In genomic region chr7:128836729-128837348, GRCh38 we compare ENCODE assay signal across 17 cellular contexts. TPM values are rescaled to one million over a fixed set of nuclear protein-coding genes. Genes with fewer than 3 reads are reported as not detected.
DNase-seq lines count a peak whose midpoint lies in the region; FAIRE-seq and TF ChIP-seq lines count a peak whose summit lies in the region.
"Had no signal": no experiment of that assay in that cellular context is flagged by ENCODE, and none has a peak within 500 bp of the region (broad histone marks: within the 10 kb centered on the region; RNA-seq: fewer than 3 reads in every experiment).

No MANE protein-coding gene starts in this region.

- peak overlapping the region; percentile 68 to 95 for H3K27ac ChIP-seq in tibial artery
- H3K27ac ChIP-seq: C4-2B, PC-9, VCaP had no signal

- peaks cover 7% of the 10 kb centered on the region for H3K4me1 Mint-ChIP-seq in neural crest cell

- peaks cover 22 to 51% (median 49%) of the 10 kb centered on the region in 3 donors for H3K36me3 ChIP-seq in tibial artery

- H3K9me3 ChIP-seq in tibial artery = no peaks in the 10 kb centered on the region

- H3K27ac Mint-ChIP-seq in neural crest cell (ENCODE audit: unreplicated experiment) = peak overlapping the region; percentile 73

- peaks cover 6% of the 10 kb centered on the region for H3K27me3 Mint-ChIP-seq in neural crest cell (ENCODE audit: low read depth)

- TF ChIP-seq CTCF in neural crest cell (conservative IDR thresholded peaks at IDR 0.05) (no peak), tibial artery (IDR thresholded peaks at IDR 0.05) (no peak)

- no peak overlapping the region for H3K4me3 Mint-ChIP-seq in neural crest cell

- H3K27me3 ChIP-seq in tibial artery = no peaks in the 10 kb centered on the region

- FAIRE-seq in frontal cortex (lab: Jason Lieb, UNC) = no peak
- FAIRE-seq: H54, HTR-8/SVneo had no signal

- intact Hi-C loops in tibial artery (cut with DNase I; ENCODE audit: low total_unique reads) = no loop called here

- no peak overlapping the region for H3K4me3 ChIP-seq in tibial artery
- H3K4me3 ChIP-seq: PC-9 had no signal

- DNase-seq in amygdala (lab: John Stamatoyannopoulos, UW) (peak in 46 of 56 donors; percentile 10 to 83 (median 46)), frontal cortex (ENCODE audit: low spot score in 2 of 2) (peak; percentile 54 to 62), neural crest cell (ENCODE audit: low read depth, low spot score) (no peak), tibial artery (no peak), mesenteric fat pad (ENCODE audit: low spot score) (no peak), NCI-H345 treated with DMSO at 0.1 percent for 48 hours (lab: John Stamatoyannopoulos, UW; ENCODE audit: unreplicated experiment) (no peak)
- DNase-seq in activated CD4-positive, alpha-beta T cell treated with anti-CD3 and anti-CD28 coated beads, Interleukin-2, amount 50 U/mL, for 48 hours = no peak
- DNase-seq: activated effector memory CD4-positive, alpha-beta T cell treated with Interleukin-2 at 50 U/mL for 16 hours; DMS79; effector memory CD4-positive, alpha-beta T cell; NCI-H2029 treated with DMSO at 0.1 percent for 48 hours; NCI-H526 treated with DMSO at 0.1 percent for 48 hours; PC-9 had no signal

- peaks cover 0 to 44% (median 30%) of the 10 kb centered on the region in 4 donors for H3K4me1 ChIP-seq in tibial artery

- no peaks in the 10 kb centered on the region for H3K36me3 Mint-ChIP-seq in neural crest cell (ENCODE audit: low read depth)

- no peaks in the 10 kb centered on the region for H3K9me3 Mint-ChIP-seq in neural crest cell

RNA-seq across cellular contexts. Expression of gene FLNC, which starts 6.6 kb away (rescaled TPM):
- total RNA-seq in frontal cortex (2.4 TPM), neural crest cell (5.3 and 5.6 TPM in 2 replicates), mesenteric fat pad (16.2 TPM)

RNA-seq across cellular contexts. Expression of gene ATP6V1F, which starts 25.8 kb away (rescaled TPM):
- total RNA-seq in frontal cortex (74.6 TPM), neural crest cell (144 and 149 TPM in 2 replicates), mesenteric fat pad (160 TPM)

RNA-seq across cellular contexts. Expression of gene CCDC136, which starts 45.1 kb away (rescaled TPM):
- total RNA-seq in frontal cortex (38.3 TPM), neural crest cell (70.6 and 72.2 TPM in 2 replicates), mesenteric fat pad (6.8 TPM)

Comparison
In these comparisons a context has a peak if more than half of its experiments do, and no peak if none do; other contexts are left out.
1. DNase-seq: peak in amygdala (46 of 56) and frontal cortex (2 of 2); none in neural crest cell (single experiment), tibial artery (0 of 2), mesenteric fat pad (single experiment), NCI-H345 treated with DMSO at 0.1 percent for 48 hours (single experiment) and activated CD4-positive, alpha-beta T cell treated with anti-CD3 and anti-CD28 coated beads, Interleukin-2, amount 50 U/mL, for 48 hours (0 of 2).